In the genomic region with DNA sequence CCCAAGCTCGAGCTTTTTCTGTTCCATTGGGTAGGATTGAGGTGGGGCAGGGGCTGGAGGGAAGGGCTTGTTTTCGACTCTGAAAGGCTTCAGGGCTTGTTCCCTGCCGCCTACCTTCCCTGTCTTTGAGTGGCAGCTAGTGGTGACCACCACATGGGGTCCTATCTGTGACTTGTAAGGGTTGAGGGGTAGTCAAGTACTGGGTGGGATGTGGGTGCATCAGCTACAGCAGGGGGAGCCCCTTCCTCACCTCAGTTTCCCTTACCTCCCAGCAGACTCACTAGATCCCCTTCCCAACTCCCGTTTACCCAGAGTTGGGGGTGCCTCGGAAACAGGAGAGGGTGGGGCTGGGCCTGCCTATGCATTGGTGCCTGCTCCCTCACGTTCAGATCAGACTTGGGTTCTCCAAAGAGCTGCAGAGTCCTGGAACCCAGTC, we compare ENCODE assay signal across 13 cellular contexts. TPM values are rescaled to one million over a fixed set of nuclear protein-coding genes. Genes with fewer than 3 reads are reported as not detected.
DNase-seq lines count a peak whose midpoint lies in the region; ATAC-seq and TF ChIP-seq lines count a peak whose summit lies in the region.
"Had no signal": no experiment of that assay in that cellular context is flagged by ENCODE, and none has a peak within 500 bp of the region (broad histone marks: within the 10 kb centered on the region; RNA-seq: fewer than 3 reads in every experiment).

No MANE protein-coding gene starts in this region.

- TF ChIP-seq CTCF in nephron (IDR thresholded peaks at IDR 0.05; ENCODE audit: unreplicated experiment in 3 of 3): no peak

- H3K9me3 Mint-ChIP-seq in CD4-positive, alpha-beta memory T cell: no peaks in the 10 kb centered on the region
- no peaks in the 10 kb centered on the region for H3K9me3 Mint-ChIP-seq in nephron
- H3K9me3 Mint-ChIP-seq: activated T-helper 2 cell treated with anti-CD3 and anti-CD28 coated beads, Interferon-gamma antibody, Interleukin-2, Interleukin-4, amounts not matched to agents 10 μg/mL and 5 μg/mL and 100 μg/mL, durations not matched to agents 14 hours and 24 hours and 36 hours had no signal

- peaks cover 15% of the 10 kb centered on the region for H3K27me3 ChIP-seq in CD4-positive, alpha-beta memory T cell (ENCODE audit: insufficient read depth, low read length)
- peaks cover 73% of the 10 kb centered on the region for H3K27me3 ChIP-seq in HUES6 (ENCODE audit: control insufficient read depth, insufficient read depth, low read length)
- H3K27me3 ChIP-seq: thyroid gland had no signal

- intact Hi-C loops in CD4-positive, alpha-beta memory T cell (cut with micrococcal nuclease): no loop called here

- H3K4me3 ChIP-seq in CD4-positive, alpha-beta memory T cell (ENCODE audit: low read length in 2 of 2): peak overlapping the region in 1 of 2 donors; percentile 15
- peak overlapping the region; percentile 60 for H3K4me3 ChIP-seq in HUES6 (ENCODE audit: low read depth, low read length)

- peaks cover 9 to 30% of the 10 kb centered on the region in 2 donors for H3K27me3 Mint-ChIP-seq in CD4-positive, alpha-beta memory T cell
- H3K27me3 Mint-ChIP-seq in nephron (ENCODE audit: low read depth): peaks cover 35% of the 10 kb centered on the region

- POLR2A ChIA-PET in CD4-positive, alpha-beta memory T cell (lab: Charles Lee; ENCODE audit: partially characterized antibody): interaction anchor here (0.9 kb wide), 1 partner anchor 19 kb away, joined by 3 read pairs; no protein-coding TSS in a partner anchor

- peaks cover 29% of the 10 kb centered on the region for H3K4me1 ChIP-seq in CD4-positive, alpha-beta memory T cell (ENCODE audit: insufficient read depth, low read length)
- peaks cover 55% of the 10 kb centered on the region for H3K4me1 ChIP-seq in HUES6 (ENCODE audit: control insufficient read depth, insufficient read depth, low read length)

- peaks cover 8 to 45% (median 15%) of the 10 kb centered on the region in 4 donors for H3K4me1 Mint-ChIP-seq in CD4-positive, alpha-beta memory T cell
- peaks cover 77% of the 10 kb centered on the region for H3K4me1 Mint-ChIP-seq in nephron

- H3K27ac ChIP-seq in CD4-positive, alpha-beta memory T cell (ENCODE audit: low read depth, low read length): no peak overlapping the region
- H3K27ac ChIP-seq in HUES6 (ENCODE audit: low read depth, low read length): no peak overlapping the region
- H3K27ac ChIP-seq in cingulate gyrus (ENCODE audit: low read depth, low read length): peak overlapping the region; percentile 47

- peak overlapping the region; percentile 17 for H3K9ac ChIP-seq in HUES6 (ENCODE audit: low read length)

- no peak for ATAC-seq in HG02798 (IDR thresholded peaks at IDR 0.05; ENCODE audit: poor library complexity, unreplicated experiment)

- H3K9me3 ChIP-seq in CD4-positive, alpha-beta memory T cell (ENCODE audit: control insufficient read depth in 1 of 2, low read length in 2 of 2): no peaks in the 10 kb centered on the region
- no peaks in the 10 kb centered on the region for H3K9me3 ChIP-seq in HUES6 (ENCODE audit: control insufficient read depth, insufficient read depth, low read depth, low read length)
- H3K9me3 ChIP-seq: thyroid gland had no signal

- H3K4me3 Mint-ChIP-seq in CD4-positive, alpha-beta memory T cell: peak overlapping the region; percentile 17 to 76 (median 44)
- H3K4me3 Mint-ChIP-seq in nephron: peak overlapping the region; percentile 72 to 81 (median 75)

- no peaks in the 10 kb centered on the region for H3K36me3 Mint-ChIP-seq in CD4-positive, alpha-beta memory T cell
- no peaks in the 10 kb centered on the region for H3K36me3 Mint-ChIP-seq in nephron (ENCODE audit: low read depth)

- CTCF ChIA-PET in CD4-positive, alpha-beta memory T cell (lab: Charles Lee; ENCODE audit: partially characterized antibody): no interaction called here

- H3K27ac Mint-ChIP-seq in CD4-positive, alpha-beta memory T cell: peak overlapping the region in 3 of 7 donors; percentile 22 to 72 (median 62)
- H3K27ac Mint-ChIP-seq in nephron: peak overlapping the region in 2 of 3 experiments; percentile 68 to 71
- H3K27ac Mint-ChIP-seq: activated T-helper 2 cell treated with anti-CD3 and anti-CD28 coated beads, Interferon-gamma antibody, Interleukin-2, Interleukin-4, amounts not matched to agents 10 μg/mL and 5 μg/mL and 100 μg/mL, durations not matched to agents 14 hours and 24 hours and 36 hours had no signal

- no peaks in the 10 kb centered on the region for H3K36me3 ChIP-seq in CD4-positive, alpha-beta memory T cell (ENCODE audit: insufficient read depth, low read length)
- no peaks in the 10 kb centered on the region for H3K36me3 ChIP-seq in HUES6 (ENCODE audit: control insufficient read depth, insufficient read depth, low read length)
- H3K36me3 ChIP-seq: thyroid gland had no signal

- no peak for DNase-seq in CD4-positive, alpha-beta memory T cell
- no peak for DNase-seq in activated CD8-positive, alpha-beta memory T cell treated with anti-CD3 and anti-CD28 coated beads, Interleukin-2, amount 50 U/mL, for 4 hours
- DNase-seq in NCI-H446 (lab: John Stamatoyannopoulos, UW) (no peak), T-helper 9 cell (no peak)
- DNase-seq: EL, hippocampal formation, MM.1S had no signal

RNA-seq across cellular contexts. Expression of a gene that starts 5.9 kb away (rescaled TPM):
- total RNA-seq in CD4-positive, alpha-beta memory T cell: not detected
- polyA plus RNA-seq in CD4-positive, alpha-beta memory T cell: not detected
